13 cellular contexts compared by ENCODE assay signal in the genomic region with DNA sequence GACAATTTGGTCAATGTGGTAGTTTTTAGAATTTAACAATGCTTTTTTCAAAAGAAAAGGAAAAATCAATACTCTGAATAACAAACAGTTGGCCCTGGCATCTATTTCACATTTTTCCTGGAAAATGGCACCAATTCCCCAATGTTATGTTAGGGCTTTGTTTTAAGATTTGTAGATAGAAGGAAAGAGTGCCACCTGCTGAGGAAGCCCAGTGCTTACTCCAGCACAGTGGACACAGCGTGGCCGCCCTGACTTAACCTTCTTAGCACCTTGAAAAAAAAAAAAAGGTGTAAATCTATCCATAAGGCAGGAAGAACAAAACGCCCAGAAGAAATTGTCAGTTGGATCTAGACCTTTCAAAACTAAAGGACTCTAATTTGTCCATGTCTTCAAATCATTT.
DNase-seq lines count a peak whose midpoint lies in the region; ATAC-seq and TF ChIP-seq lines count a peak whose summit lies in the region.
"Had no signal": no experiment of that assay in that cellular context is flagged by ENCODE, and none has a peak within 500 bp of the region (broad histone marks: within the 10 kb centered on the region; RNA-seq: fewer than 3 reads in every experiment).

No MANE protein-coding gene starts in this region.

- no peaks in the 10 kb centered on the region for H3K27me3 ChIP-seq in colonic mucosa

- no peaks in the 10 kb centered on the region for H3K36me3 Mint-ChIP-seq in nephron progenitor cell (ENCODE audit: low read depth)
- no peaks in the 10 kb centered on the region for H3K36me3 Mint-ChIP-seq in stimulated activated naive B cell treated with anti-CD40 and anti-IgM and Interleukin-4, amounts not matched to agents 10 μg/mL and 1 μg/mL and 100 μg/mL, for 72 hours
- H3K36me3 Mint-ChIP-seq: memory B cell had no signal

- H3K27ac ChIP-seq in colonic mucosa = no peak overlapping the region
- H3K27ac ChIP-seq: skin epidermis had no signal

- intact Hi-C loops in colonic mucosa (cut with DNase I) = loop anchor here (5.0 kb wide), 1 partner anchor 906 kb away; no protein-coding TSS in a partner anchor

- H3K4me3 ChIP-seq in colonic mucosa = no peak overlapping the region
- H3K4me3 ChIP-seq: skin epidermis had no signal

- H3K36me3 ChIP-seq in colonic mucosa = no peaks in the 10 kb centered on the region

- DNase-seq in DMS53 treated with DMSO at 0.1 percent for 48 hours (lab: John Stamatoyannopoulos, UW; ENCODE audit: unreplicated experiment) = peak; percentile 6
- peak; percentile 17 for DNase-seq in NCI-H146 treated with DMSO at 0.1 percent for 48 hours (lab: John Stamatoyannopoulos, UW; ENCODE audit: unreplicated experiment)
- DNase-seq in colonic mucosa = peak; percentile 22
- peak; percentile 8 for DNase-seq in nephron progenitor cell
- DNase-seq in ecto neural progenitor cell (ENCODE audit: low spot score) = no peak
- no peak for DNase-seq in stimulated activated naive B cell treated with anti-CD40 and anti-IgM and Interleukin-4, amounts not matched to agents 10 μg/mL and 1 μg/mL and 100 μg/mL, for 72 hours
- DNase-seq: DMS79 treated with DMSO at 0.1 percent for 48 hours; NCI-H2081; stimulated activated naive CD8-positive, alpha-beta T cell treated with anti-CD3 and anti-CD28 coated beads, Interleukin-15, Interleukin-2, amounts not matched to agents 100 U/mL and 50 U/mL, for 24 hours had no signal

- no peaks in the 10 kb centered on the region for H3K4me1 Mint-ChIP-seq in nephron progenitor cell
- H3K4me1 Mint-ChIP-seq in stimulated activated naive B cell treated with anti-CD40 and anti-IgM and Interleukin-4, amounts not matched to agents 10 μg/mL and 1 μg/mL and 100 μg/mL, for 72 hours = no peaks in the 10 kb centered on the region
- H3K4me1 Mint-ChIP-seq: memory B cell had no signal

- H3K9ac ChIP-seq in colonic mucosa (ENCODE audit: low read depth in 2 of 2, low read length in 2 of 2) = no peak overlapping the region

- H3K9me3 Mint-ChIP-seq in nephron progenitor cell = no peaks in the 10 kb centered on the region
- peaks cover 0 to 1% of the 10 kb centered on the region in 2 donors for H3K9me3 Mint-ChIP-seq in stimulated activated naive B cell treated with anti-CD40 and anti-IgM and Interleukin-4, amounts not matched to agents 10 μg/mL and 1 μg/mL and 100 μg/mL, for 72 hours
- H3K9me3 Mint-ChIP-seq: memory B cell had no signal

- no peaks in the 10 kb centered on the region for H3K4me1 ChIP-seq in colonic mucosa

- H3K27ac Mint-ChIP-seq in nephron progenitor cell = no peak overlapping the region
- H3K27ac Mint-ChIP-seq in stimulated activated naive B cell treated with anti-CD40 and anti-IgM and Interleukin-4, amounts not matched to agents 10 μg/mL and 1 μg/mL and 100 μg/mL, for 72 hours = no peak overlapping the region
- H3K27ac Mint-ChIP-seq: memory B cell had no signal

- TF ChIP-seq CTCF in colonic mucosa (IDR thresholded peaks at IDR 0.05) (peak; percentile 17), nephron progenitor cell (IDR thresholded peaks at IDR 0.05) (peak; percentile 40)

- H3K27me3 Mint-ChIP-seq in nephron progenitor cell (ENCODE audit: low read depth, poor library complexity) = peaks cover 4% of the 10 kb centered on the region
- H3K27me3 Mint-ChIP-seq in stimulated activated naive B cell treated with anti-CD40 and anti-IgM and Interleukin-4, amounts not matched to agents 10 μg/mL and 1 μg/mL and 100 μg/mL, for 72 hours = no peaks in the 10 kb centered on the region
- H3K27me3 Mint-ChIP-seq: memory B cell had no signal

- no peaks in the 10 kb centered on the region for H3K9me3 ChIP-seq in colonic mucosa

- ATAC-seq in GM21825 (IDR thresholded peaks at IDR 0.05; ENCODE audit: unreplicated experiment) (no peak), HG03439 (IDR thresholded peaks at IDR 0.05; ENCODE audit: unreplicated experiment) (no peak)
- ATAC-seq in stimulated activated naive B cell treated with anti-CD40 and anti-IgM and Interleukin-4, amounts not matched to agents 10 μg/mL and 1 μg/mL and 100 μg/mL, for 72 hours (replicated peaks) = no peak
- ATAC-seq: stimulated activated naive CD8-positive, alpha-beta T cell treated with anti-CD3 and anti-CD28 coated beads, Interleukin-15, Interleukin-2, amounts not matched to agents 100 U/mL and 50 U/mL, for 24 hours had no signal

- H3K4me3 Mint-ChIP-seq in nephron progenitor cell = no peak overlapping the region
- H3K4me3 Mint-ChIP-seq in stimulated activated naive B cell treated with anti-CD40 and anti-IgM and Interleukin-4, amounts not matched to agents 10 μg/mL and 1 μg/mL and 100 μg/mL, for 72 hours = no peak overlapping the region
- H3K4me3 Mint-ChIP-seq: memory B cell had no signal

Comparison
In these comparisons a context has a peak if more than half of its experiments do, and no peak if none do; other contexts are left out.
1. DNase-seq: peak in DMS53 treated with DMSO at 0.1 percent for 48 hours (single experiment), NCI-H146 treated with DMSO at 0.1 percent for 48 hours (single experiment), colonic mucosa (single experiment) and nephron progenitor cell (single experiment); none in ecto neural progenitor cell (single experiment) and stimulated activated naive B cell treated with anti-CD40 and anti-IgM and Interleukin-4, amounts not matched to agents 10 μg/mL and 1 μg/mL and 100 μg/mL, for 72 hours (single experiment).